In genomic region chr2:68157402-68158133, GRCh38 we compare ENCODE assay signal across 8 cellular contexts. TPM values are rescaled to one million over a fixed set of nuclear protein-coding genes. Genes with fewer than 3 reads are reported as not detected.
DNase-seq lines count a peak whose midpoint lies in the region; ATAC-seq and TF ChIP-seq lines count a peak whose summit lies in the region.

Gene PNO1 (plus strand): TSS chr2:68157888. CDS start chr2:68157935, 47 bp downstream.

- peaks cover 38 to 60% (median 60%) of the 10 kb centered on the region in 3 donors for H3K4me1 Mint-ChIP-seq in CD8-positive, alpha-beta memory T cell

- peak within 1 kb of the TSS; percentile 90 for H3K27ac ChIP-seq in CD8-positive, alpha-beta memory T cell (ENCODE audit: low read depth, low read length)
- H3K27ac ChIP-seq in lung (ENCODE audit: low read depth in 1 of 2, low read length in 1 of 2): peak within 1 kb of the TSS; percentile 77 to 89

- peaks cover 37% of the 10 kb centered on the region for H3K4me1 ChIP-seq in CD8-positive, alpha-beta memory T cell (ENCODE audit: insufficient read depth, low read length)
- peaks cover 0 to 8% of the 10 kb centered on the region in 2 donors for H3K4me1 ChIP-seq in lung (ENCODE audit: control insufficient read depth in 2 of 2, insufficient read depth in 2 of 2, low read length in 2 of 2)

- POLR2A ChIA-PET in CD8-positive, alpha-beta memory T cell (lab: Charles Lee): interaction anchor here (0.8 to 2.4 kb wide), 5 partner anchors 18 to 95 kb away, joined by 3 to 21 read pairs (median 4); partner anchors contain the start of genes C1D and PPP3R1

- H3K27ac Mint-ChIP-seq in CD8-positive, alpha-beta memory T cell: peak within 1 kb of the TSS; percentile 97 to 100 (median 100)

- H3K4me3 ChIP-seq in CD8-positive, alpha-beta memory T cell (ENCODE audit: low read length): peak within 1 kb of the TSS; percentile 88
- peak within 1 kb of the TSS; percentile 99 for H3K4me3 ChIP-seq in lung

- H3K36me3 ChIP-seq in CD8-positive, alpha-beta memory T cell (ENCODE audit: insufficient read depth, low read length): peaks cover 24% of the 10 kb centered on the region
- H3K36me3 ChIP-seq in lung (ENCODE audit: control insufficient read depth in 2 of 2, insufficient read depth in 2 of 2, low read length in 2 of 2): peaks cover 1 to 9% of the 10 kb centered on the region in 2 donors

- peaks cover 0 to 4% of the 10 kb centered on the region in 2 donors for H3K27me3 Mint-ChIP-seq in CD8-positive, alpha-beta memory T cell

- CTCF ChIA-PET in CD8-positive, alpha-beta memory T cell (lab: Charles Lee): interaction anchor here (0.9 to 2.2 kb wide), 10 partner anchors 11 to 283 kb away, joined by 3 to 8 read pairs (median 4); partner anchors contain the start of gene PPP3R1

- H3K4me3 Mint-ChIP-seq in CD8-positive, alpha-beta memory T cell: peak within 1 kb of the TSS; percentile 94 to 99 (median 99)

- no peaks in the 10 kb centered on the region for H3K27me3 ChIP-seq in CD8-positive, alpha-beta memory T cell (ENCODE audit: insufficient read depth, low read length, poor library complexity, severe bottlenecking)
- no peaks in the 10 kb centered on the region for H3K27me3 ChIP-seq in lung (ENCODE audit: control insufficient read depth, insufficient read depth)

- TF ChIP-seq CTCF in lung (IDR thresholded peaks at IDR 0.05; ENCODE audit: control extremely low read depth, extremely low read depth): no peak

- peak; percentile 94 to 98 (median 97) for DNase-seq in CD8-positive, alpha-beta memory T cell
- DNase-seq in HS-5 (ENCODE audit: low read depth) (peak; percentile 94), lung (ENCODE audit: low spot score) (peak; percentile 98)
- peak; percentile 86 for DNase-seq in NK-92 treated with Interleukin-12 subunit alpha and Interleukin-12 subunit beta, amount 100 ng/mL, for 24 hours (lab: John Stamatoyannopoulos, UW)
- peak; percentile 99 for DNase-seq in activated CD8-positive, alpha-beta memory T cell treated with anti-CD3 and anti-CD28 coated beads for 24 hours
- DNase-seq in effector CD8-positive, alpha-beta T cell (lab: John Stamatoyannopoulos, UW): peak; percentile 94
- peak; percentile 93 to 96 (median 94) for DNase-seq in stimulated activated CD4-positive, alpha-beta T cell treated with anti-CD3 and anti-CD28 coated beads, TNF-alpha, amount 100 ng/mL, for 4 hours (ENCODE audit: low read depth in 3 of 3)

- 0 to 1% methylated on average over 44 of the region's 44 CpGs for WGBS in lung, 2 donors

- H3K36me3 Mint-ChIP-seq in CD8-positive, alpha-beta memory T cell: peaks cover 7 to 49% (median 14%) of the 10 kb centered on the region in 3 donors

- ATAC-seq in GM19468 (IDR thresholded peaks at IDR 0.05; ENCODE audit: extremely low read depth, unreplicated experiment) (peak; percentile 71), lung (ENCODE audit: insufficient read depth, low FRiP score) (peak; percentile 99)

- no peaks in the 10 kb centered on the region for H3K9me3 Mint-ChIP-seq in CD8-positive, alpha-beta memory T cell

- no peaks in the 10 kb centered on the region for H3K9me3 ChIP-seq in CD8-positive, alpha-beta memory T cell (ENCODE audit: low read length)
- no peaks in the 10 kb centered on the region for H3K9me3 ChIP-seq in lung (ENCODE audit: control insufficient read depth in 2 of 2, insufficient read depth in 1 of 2, low read length in 1 of 2)

RNA-seq across cellular contexts. Expression of gene PNO1, which starts in this region (rescaled TPM):
- 10 to 100 TPM; 38.1 to 42.0 TPM for total RNA-seq in CD8-positive, alpha-beta memory T cell
- polyA plus RNA-seq in CD8-positive, alpha-beta memory T cell: 18.1 TPM
- total RNA-seq in lung: 10 to 100 TPM in 1 of 2 donors, 1 to 10 TPM in 1; 7.8 to 13.3 TPM
- polyA plus RNA-seq in lung: 10 to 100 TPM in 1 of 2 donors, 1 to 10 TPM in 1; 8.2 to 19.4 TPM

Comparison
In these comparisons a context has a peak if more than half of its experiments do, and no peak if none do; other contexts are left out.
1. Peak in every context shown above with its lines: DNase-seq, ATAC-seq, H3K4me3 ChIP-seq and H3K27ac ChIP-seq.